Comparison of ENCODE assay signal across 21 cellular contexts in genomic region chr6:82988904-82989303, GRCh38.
DNase-seq lines count a peak whose midpoint lies in the region; ATAC-seq and TF ChIP-seq lines count a peak whose summit lies in the region.
"Had no signal": no experiment of that assay in that cellular context is flagged by ENCODE, and none has a peak within 500 bp of the region (broad histone marks: within the 10 kb centered on the region; RNA-seq: fewer than 3 reads in every experiment).

No MANE protein-coding gene starts in this region.

- H3K4me2 ChIP-seq in PC-3 (ENCODE audit: low read length), result no peak overlapping the region
- H3K4me2 ChIP-seq in GM23338, result no peak overlapping the region

- H3K27me3 Mint-ChIP-seq in mesothelial cell of epicardium (ENCODE audit: low read depth), result no peaks in the 10 kb centered on the region
- peaks cover 4% of the 10 kb centered on the region for H3K27me3 Mint-ChIP-seq in GM23338 (ENCODE audit: insufficient read depth, low read depth, poor library complexity)
- H3K27me3 Mint-ChIP-seq: activated CD8-positive, alpha-beta memory T cell treated with anti-CD3 and anti-CD28 coated beads, Interleukin-2, amount 10 ng/mL, durations not matched to agents 7 days and 5 days; stimulated activated naive CD8-positive, alpha-beta T cell treated with anti-CD3 and anti-CD28 coated beads, Interleukin-15, Interleukin-2, amounts not matched to agents 100 ng/mL and 50 ng/mL, for 24 hours; type B pancreatic cell had no signal

- H3K4me1 ChIP-seq in PC-3 (ENCODE audit: insufficient read depth, low read length) (peaks cover 14% of the 10 kb centered on the region; the same call in 1 of the 2 replicates), GM23338 (ENCODE audit: insufficient read depth) (no peaks in the 10 kb centered on the region)
- H3K4me1 ChIP-seq: right lobe of liver had no signal

- in situ Hi-C loops in brain microvascular endothelial cell (cut with HindIII; ENCODE audit: low pct_ligation_motif_present, low sequenced_read_pairs), result no loop called here

- no peak overlapping the region for H3K4me3 ChIP-seq in PC-3 (ENCODE audit: low read length)
- H3K4me3 ChIP-seq in brain microvascular endothelial cell (ENCODE audit: low read depth, low read length), result no peak overlapping the region
- H3K4me3 ChIP-seq in GM23338, result no peak overlapping the region
- H3K4me3 ChIP-seq: right lobe of liver had no signal

- H3F3A ChIP-seq in PC-3 (ENCODE audit: low read length, unreplicated experiment) (no peaks in the 10 kb centered on the region), GM23338 (replicated peaks; ENCODE audit: low read depth) (no peaks in the 10 kb centered on the region)

- no peaks in the 10 kb centered on the region for H3K9me2 ChIP-seq in PC-3 (replicated peaks; ENCODE audit: low read length)
- H3K9me2 ChIP-seq in GM23338 (ENCODE audit: insufficient read depth), result no peaks in the 10 kb centered on the region; the same call in 1 of the 2 replicates

- peak; percentile 70 for ATAC-seq in PC-3
- no peak for ATAC-seq in HG03045 (IDR thresholded peaks at IDR 0.05; ENCODE audit: unreplicated experiment)
- no peak for ATAC-seq in left ventricle myocardium superior
- ATAC-seq in GM23338, result no peak
- ATAC-seq: activated CD8-positive, alpha-beta memory T cell treated with anti-CD3 and anti-CD28 coated beads, Interleukin-2, amount 10 ng/mL, durations not matched to agents 7 days and 5 days; CD8-positive, alpha-beta T cell; left lobe of liver; right lobe of liver had no signal

- no peak overlapping the region for H2AFZ ChIP-seq in PC-3 (ENCODE audit: low read length)
- H2AFZ ChIP-seq in GM23338, result no peak overlapping the region

- no TSS peak for BruUV-seq in PC-3 (replicated peaks; lab: Mats Ljungman, UMichigan)

- POLR2A ChIA-PET in PC-3 (lab: Charles Lee; ENCODE audit: unreplicated experiment), result interaction anchor here (0.5 kb wide), 1 partner anchor 49 kb away, joined by 4 read pairs; no protein-coding TSS in a partner anchor

- intact Hi-C loops in PC-3 (cut with micrococcal nuclease) (no loop called here), head of caudate nucleus (cut with DNase I) (no loop called here), left ventricle myocardium superior (cut with micrococcal nuclease) (no loop called here)

- DNase-seq in GM03348 (ENCODE audit: low spot score) (peak; percentile 20), PC-3 (peak; percentile 36), brain microvascular endothelial cell (peak; percentile 14), mesothelial cell of epicardium (ENCODE audit: low spot score in 2 of 2, unreplicated experiment in 2 of 2) (no peak), head of caudate nucleus (no peak), left ventricle myocardium superior (no peak), GM23338 (ENCODE audit: low spot score) (no peak)
- DNase-seq: activated CD8-positive, alpha-beta memory T cell treated with anti-CD3 and anti-CD28 coated beads, Interleukin-2, amount 10 ng/mL, durations not matched to agents 7 days and 5 days; amniotic stem cell; CD8-positive, alpha-beta T cell; DMS79 treated with DMSO at 0.1 percent for 48 hours; endodermal cell; NCI-H1930; NCI-H510A; nucleus accumbens; right lobe of liver; SIG-M5 had no signal

- H3K4me3 Mint-ChIP-seq in mesothelial cell of epicardium (no peak overlapping the region), GM23338 (no peak overlapping the region)
- H3K4me3 Mint-ChIP-seq: activated CD8-positive, alpha-beta memory T cell treated with anti-CD3 and anti-CD28 coated beads, Interleukin-2, amount 10 ng/mL, durations not matched to agents 7 days and 5 days; CD8-positive, alpha-beta T cell; endodermal cell; stimulated activated naive CD8-positive, alpha-beta T cell treated with anti-CD3 and anti-CD28 coated beads, Interleukin-15, Interleukin-2, amounts not matched to agents 100 ng/mL and 50 ng/mL, for 24 hours; type B pancreatic cell had no signal

- H3K9me3 ChIP-seq in PC-3 (ENCODE audit: low read length), result no peaks in the 10 kb centered on the region
- H3K9me3 ChIP-seq: right lobe of liver had no signal

- H3K36me3 ChIP-seq in PC-3 (ENCODE audit: low read depth, low read length) (no peaks in the 10 kb centered on the region), brain microvascular endothelial cell (replicated peaks) (no peaks in the 10 kb centered on the region), GM23338 (ENCODE audit: insufficient read depth) (no peaks in the 10 kb centered on the region)
- H3K36me3 ChIP-seq: right lobe of liver had no signal

- H4K20me1 ChIP-seq in PC-3 (ENCODE audit: low read length), result no peaks in the 10 kb centered on the region
- no peaks in the 10 kb centered on the region for H4K20me1 ChIP-seq in GM23338 (replicated peaks; ENCODE audit: insufficient read depth)

- peaks cover 21% of the 10 kb centered on the region for H3K4me1 Mint-ChIP-seq in mesothelial cell of epicardium
- H3K4me1 Mint-ChIP-seq in GM23338, result 0 out of 3 replicates have a peak, but pooled peaks cover 2% of the 10 kb centered on the region
- H3K4me1 Mint-ChIP-seq: activated CD8-positive, alpha-beta memory T cell treated with anti-CD3 and anti-CD28 coated beads, Interleukin-2, amount 10 ng/mL, durations not matched to agents 7 days and 5 days; endodermal cell had no signal

- H3K36me3 Mint-ChIP-seq in mesothelial cell of epicardium (peaks cover 6% of the 10 kb centered on the region), GM23338 (ENCODE audit: low read depth) (peaks cover 3% of the 10 kb centered on the region; the same call in 1 of the 3 replicates)

- H3K27ac ChIP-seq in PC-3 (ENCODE audit: low read length) (no peak overlapping the region), brain microvascular endothelial cell (no peak overlapping the region), GM23338 (ENCODE audit: low read depth) (no peak overlapping the region)
- H3K27ac ChIP-seq: right lobe of liver had no signal

- no peak overlapping the region for H3K9ac ChIP-seq in PC-3 (ENCODE audit: low read length)

- CTCF ChIA-PET in PC-3 (lab: Charles Lee), result no interaction called here

- no peaks in the 10 kb centered on the region for H3K79me2 ChIP-seq in PC-3 (ENCODE audit: low read length)
- H3K79me2 ChIP-seq in GM23338 (replicated peaks; ENCODE audit: insufficient read depth), result no peaks in the 10 kb centered on the region

- no peak for TF ChIP-seq CTCF in PC-3 (conservative IDR thresholded peaks at IDR 0.05; ENCODE audit: low read depth, low read length)
- TF ChIP-seq CTCF in brain microvascular endothelial cell (IDR thresholded peaks at IDR 0.05; ENCODE audit: low read depth, low read length, missing control alignments), result no peak
- TF ChIP-seq CTCF in mesothelial cell of epicardium (IDR thresholded peaks at IDR 0.05; ENCODE audit: unreplicated experiment), result no peak
- no peak for TF ChIP-seq CTCF in GM23338 (conservative IDR thresholded peaks at IDR 0.05; ENCODE audit: low read depth in 2 of 2)

- H3K27me3 ChIP-seq in PC-3 (ENCODE audit: low read length) (no peaks in the 10 kb centered on the region), brain microvascular endothelial cell (replicated peaks) (no peaks in the 10 kb centered on the region), GM23338 (ENCODE audit: insufficient read depth) (no peaks in the 10 kb centered on the region)
- H3K27me3 ChIP-seq: right lobe of liver had no signal

- H3K27ac Mint-ChIP-seq in mesothelial cell of epicardium (peak overlapping the region; percentile 74), GM23338 (no peak overlapping the region)
- H3K27ac Mint-ChIP-seq: activated CD8-positive, alpha-beta memory T cell treated with anti-CD3 and anti-CD28 coated beads, Interleukin-2, amount 10 ng/mL, durations not matched to agents 7 days and 5 days; CD8-positive, alpha-beta T cell; endodermal cell; stimulated activated naive CD8-positive, alpha-beta T cell treated with anti-CD3 and anti-CD28 coated beads, Interleukin-15, Interleukin-2, amounts not matched to agents 100 ng/mL and 50 ng/mL, for 24 hours; type B pancreatic cell had no signal

- peaks cover 11% of the 10 kb centered on the region for H3K9me3 Mint-ChIP-seq in mesothelial cell of epicardium
- no peaks in the 10 kb centered on the region for H3K9me3 Mint-ChIP-seq in GM23338
- H3K9me3 Mint-ChIP-seq: CD8-positive, alpha-beta T cell; endodermal cell; type B pancreatic cell had no signal

TF ChIP-seq in GM23338, 12 proteins besides CTCF, POLR2A, EP300 and RAD21 (continues in another document):
- TF ChIP-seq POLR2AphosphoS5 (IDR thresholded peaks at IDR 0.05; ENCODE audit: low read depth) (no peak), REST (IDR thresholded peaks at IDR 0.05; ENCODE audit: unreplicated experiment) (no peak), CREB1 (CRISPR knock-in tag; IDR thresholded peaks at IDR 0.05; ENCODE audit: low read depth) (no peak), ETS1 (IDR thresholded peaks at IDR 0.05) (no peak)

Comparison
In these comparisons a context has a peak if more than half of its experiments do, and no peak if none do; other contexts are left out.
1. DNase-seq: peak in GM03348 (single experiment), PC-3 (single experiment) and brain microvascular endothelial cell (single experiment); none in mesothelial cell of epicardium (0 of 2), head of caudate nucleus (0 of 42), left ventricle myocardium superior (single experiment) and GM23338 (single experiment).